In genomic region chr20:38986663-38987062, GRCh38 we compare ENCODE assay signal across 15 cellular contexts. TPM values are rescaled to one million over a fixed set of nuclear protein-coding genes. Genes with fewer than 3 reads are reported as not detected.
DNase-seq lines count a peak whose midpoint lies in the region; ATAC-seq and TF ChIP-seq lines count a peak whose summit lies in the region.
"Had no signal": no experiment of that assay in that cellular context is flagged by ENCODE, and none has a peak within 500 bp of the region (broad histone marks: within the 10 kb centered on the region; RNA-seq: fewer than 3 reads in every experiment).

No MANE protein-coding gene starts in this region.

- peak; percentile 51 for DNase-seq in HCEC 1CT
- DNase-seq in caudate nucleus (lab: John Stamatoyannopoulos, UW) = no peak
- no peak for DNase-seq in right atrium auricular region (ENCODE audit: low spot score)
- DNase-seq in transverse colon = no peak
- DNase-seq in pons (ENCODE audit: low spot score) = no peak
- no peak for DNase-seq in DMS79 (lab: John Stamatoyannopoulos, UW)
- DNase-seq: aorta; Caco-2; head of caudate nucleus; NCI-H1694; right lobe of liver; stimulated activated naive CD4-positive, alpha-beta T cell treated with Interleukin-2 at 50 U/mL for 16 hours had no signal

- TF ChIP-seq POLR2A in transverse colon (IDR thresholded peaks at IDR 0.05) = no peak

- no peak for TF ChIP-seq EP300 in transverse colon (IDR thresholded peaks at IDR 0.05; ENCODE audit: low read depth)

- intact Hi-C loops in transverse colon (cut with DNase I; ENCODE audit: low total_unique reads) = no loop called here

- ATAC-seq in activated CD4-positive, CD25-positive, alpha-beta regulatory T cell treated with anti-CD3 and anti-CD28 coated beads, Interleukin-2, amount 50 U/mL, for 24 hours = no peak
- ATAC-seq: activated T-helper 17 cell treated with anti-CD3 and anti-CD28 coated beads, Interleukin-2, amount 50 U/mL, for 72 hours; natural killer cell treated with Interleukin-12 subunit alpha and Interleukin-12 subunit beta and Interleukin-15 and Interleukin-18, amount 100 ng/mL, for 72 hours had no signal

- H3K4me3 ChIP-seq in right atrium auricular region (no peak overlapping the region), transverse colon (no peak overlapping the region)
- H3K4me3 ChIP-seq: right lobe of liver had no signal

- WGBS in transverse colon (ENCODE audit: low coverage in 1 of 2), 2 donors = 43 to 66% methylated on average over 1 to 2 of the region's 2 CpGs

- in situ Hi-C loops in transverse colon (cut with MboI; ENCODE audit: low pct_ligation_motif_present in 1 of 4, low pct_unique_long_range_greater_than_20kb in 1 of 4, low sequenced_read_pairs in 3 of 4) = no loop called here

- no peak for TF ChIP-seq CTCF in right atrium auricular region (IDR thresholded peaks at IDR 0.05)
- peak in 1 of 5 experiments; percentile 4 for TF ChIP-seq CTCF in transverse colon (IDR thresholded peaks at IDR 0.05)

- H3K27ac ChIP-seq in caudate nucleus (ENCODE audit: low read depth, low read length) (peak overlapping the region; percentile 42), right atrium auricular region (peak overlapping the region; percentile 32 to 77), transverse colon (peak overlapping the region; percentile 51 to 73 (median 62))

- no peaks in the 10 kb centered on the region for H3K9me3 ChIP-seq in right atrium auricular region
- no peaks in the 10 kb centered on the region for H3K9me3 ChIP-seq in transverse colon
- H3K9me3 ChIP-seq: Caco-2, right lobe of liver had no signal

- H3K36me3 ChIP-seq in right atrium auricular region (peaks cover 17% of the 10 kb centered on the region), transverse colon (peaks cover 0 to 3% (median 0%) of the 10 kb centered on the region in 4 donors)

- H3K27me3 ChIP-seq in right atrium auricular region = no peaks in the 10 kb centered on the region
- no peaks in the 10 kb centered on the region for H3K27me3 ChIP-seq in transverse colon
- H3K27me3 ChIP-seq: right lobe of liver had no signal

- H3K4me1 ChIP-seq in right atrium auricular region = peaks cover 2 to 28% of the 10 kb centered on the region in 2 donors
- peaks cover 19 to 53% (median 31%) of the 10 kb centered on the region in 4 donors for H3K4me1 ChIP-seq in transverse colon

RNA-seq across cellular contexts. Expression of gene DHX35, which starts 24.5 kb away (rescaled TPM):
- total RNA-seq in right atrium auricular region (10 to 100 TPM; 15.2 to 41.0 TPM), transverse colon (10 to 100 TPM; 15.5 to 75.9 (median 17.7) TPM)
